Comparison of ENCODE assay signal across 19 cellular contexts in genomic region chr1:99397029-99397428, GRCh38.
"Had no signal": no experiment of that assay in that cellular context is flagged by ENCODE, and none has a peak within 500 bp of the region (broad histone marks: within the 10 kb centered on the region; RNA-seq: fewer than 3 reads in every experiment).

No MANE protein-coding gene starts in this region.

- H3K36me3 ChIP-seq: thyroid gland, vagina had no signal

- H3K27me3 ChIP-seq: thyroid gland, vagina had no signal

- ATAC-seq: activated CD8-positive, alpha-beta memory T cell treated with anti-CD3 and anti-CD28 coated beads, Interleukin-2, amount 10 ng/mL, durations not matched to agents 7 days and 5 days; activated T-cell treated with anti-CD3 and anti-CD28 coated beads, Interleukin-2, amount 50 U/mL, for 72 hours; mucosa of descending colon; natural killer cell had no signal

- H3K27ac ChIP-seq: epithelial cell of prostate, skin epidermis, thyroid gland, vagina had no signal

- H3K4me3 ChIP-seq: lung, mucosa of descending colon, skin epidermis, thyroid gland, vagina had no signal

- DNase-seq: activated CD4-positive, alpha-beta T cell treated with anti-CD3 and anti-CD28 coated beads, Interleukin-2, amount 50 U/mL, for 48 hours; activated CD8-positive, alpha-beta memory T cell treated with anti-CD3 and anti-CD28 coated beads, Interleukin-2, amount 10 ng/mL, durations not matched to agents 7 days and 5 days; activated gamma-delta T cell treated with Interleukin-2 at 50 U/mL for 16 hours; activated naive CD8-positive, alpha-beta T cell treated with anti-CD3 and anti-CD28 coated beads for 36 hours; activated T-cell treated with anti-CD3 and anti-CD28 coated beads, Interleukin-2, amount 50 U/mL, for 72 hours; aorta; caudate nucleus; cortex of kidney; effector memory CD4-positive, alpha-beta T cell; hippocampal formation; left cardiac atrium; mucosa of descending colon; natural killer cell; SW 1271; thyroid gland had no signal

- H3K4me1 ChIP-seq: thyroid gland, vagina had no signal

- H3K9me3 ChIP-seq: mucosa of descending colon, thyroid gland, vagina had no signal
